18 cellular contexts compared by ENCODE assay signal in genomic region chr2:183267148-183267827, GRCh38.
DNase-seq lines count a peak whose midpoint lies in the region; ATAC-seq and TF ChIP-seq lines count a peak whose summit lies in the region.
"Had no signal": no experiment of that assay in that cellular context is flagged by ENCODE, and none has a peak within 500 bp of the region (broad histone marks: within the 10 kb centered on the region; RNA-seq: fewer than 3 reads in every experiment).

No MANE protein-coding gene starts in this region.

- ATAC-seq in GM19043 (IDR thresholded peaks at IDR 0.05; ENCODE audit: low read depth, unreplicated experiment) (peak; percentile 50), GM21825 (IDR thresholded peaks at IDR 0.05; ENCODE audit: unreplicated experiment) (peak; percentile 93), HG03342 (IDR thresholded peaks at IDR 0.05; ENCODE audit: unreplicated experiment) (peak; percentile 89), gastroesophageal sphincter (no peak)
- ATAC-seq: HCT116; K562; naive thymus-derived CD8-positive, alpha-beta T cell; psoas muscle had no signal

- TF ChIP-seq CTCF in gastroesophageal sphincter (IDR thresholded peaks at IDR 0.05), result no peak

- 80 to 97% methylated on average over 1 to 4 of the region's 5 CpGs for WGBS in gastroesophageal sphincter (ENCODE audit: low coverage in 1 of 2), 2 donors

- no peaks in the 10 kb centered on the region for H3K27me3 ChIP-seq in gastroesophageal sphincter
- H3K27me3 ChIP-seq: stomach, vagina had no signal

- H3K4me3 ChIP-seq in gastroesophageal sphincter, result no peak overlapping the region
- H3K4me3 ChIP-seq: K562, lung, psoas muscle, stomach, vagina had no signal

- TF ChIP-seq EP300 in gastroesophageal sphincter (IDR thresholded peaks at IDR 0.05), result no peak

- TF ChIP-seq POLR2A in gastroesophageal sphincter (IDR thresholded peaks at IDR 0.05), result no peak

- H3K27ac ChIP-seq in gastroesophageal sphincter, result no peak overlapping the region
- H3K27ac ChIP-seq: psoas muscle, stomach, vagina had no signal

- H3K36me3 ChIP-seq in gastroesophageal sphincter, result no peaks in the 10 kb centered on the region
- H3K36me3 ChIP-seq: stomach, vagina had no signal

- no peaks in the 10 kb centered on the region for H3K4me1 ChIP-seq in gastroesophageal sphincter
- H3K4me1 ChIP-seq: psoas muscle, stomach, vagina had no signal

- H3K9me3 ChIP-seq in gastroesophageal sphincter, result peaks cover 0 to 12% (median 0%) of the 10 kb centered on the region in 3 donors
- H3K9me3 ChIP-seq: vagina had no signal

- DNase-seq in activated CD4-positive, alpha-beta T cell treated with anti-CD3 and anti-CD28 coated beads, Interleukin-2, amount 50 U/mL, for 1 hour, result no peak
- no peak for DNase-seq in activated CD4-positive, alpha-beta T cell treated with anti-CD3 and anti-CD28 coated beads for 4 hours
- DNase-seq in foreskin melanocyte, result no peak
- DNase-seq: activated CD4-positive, alpha-beta memory T cell treated with anti-CD3 and anti-CD28 coated beads, Interleukin-2, amount 10 ng/mL, durations not matched to agents 7 days and 5 days; cerebellar nuclear complex; naive thymus-derived CD8-positive, alpha-beta T cell; NCI-H1436; psoas muscle; stimulated activated CD4-positive, alpha-beta T cell treated with anti-CD3 and anti-CD28 coated beads, Interleukin-12 subunit alpha, Interleukin-12 subunit beta, amount 100 ng/mL, for 4 hours; stomach had no signal
